ENCODE assay signal across 8 cellular contexts in the genomic region with DNA sequence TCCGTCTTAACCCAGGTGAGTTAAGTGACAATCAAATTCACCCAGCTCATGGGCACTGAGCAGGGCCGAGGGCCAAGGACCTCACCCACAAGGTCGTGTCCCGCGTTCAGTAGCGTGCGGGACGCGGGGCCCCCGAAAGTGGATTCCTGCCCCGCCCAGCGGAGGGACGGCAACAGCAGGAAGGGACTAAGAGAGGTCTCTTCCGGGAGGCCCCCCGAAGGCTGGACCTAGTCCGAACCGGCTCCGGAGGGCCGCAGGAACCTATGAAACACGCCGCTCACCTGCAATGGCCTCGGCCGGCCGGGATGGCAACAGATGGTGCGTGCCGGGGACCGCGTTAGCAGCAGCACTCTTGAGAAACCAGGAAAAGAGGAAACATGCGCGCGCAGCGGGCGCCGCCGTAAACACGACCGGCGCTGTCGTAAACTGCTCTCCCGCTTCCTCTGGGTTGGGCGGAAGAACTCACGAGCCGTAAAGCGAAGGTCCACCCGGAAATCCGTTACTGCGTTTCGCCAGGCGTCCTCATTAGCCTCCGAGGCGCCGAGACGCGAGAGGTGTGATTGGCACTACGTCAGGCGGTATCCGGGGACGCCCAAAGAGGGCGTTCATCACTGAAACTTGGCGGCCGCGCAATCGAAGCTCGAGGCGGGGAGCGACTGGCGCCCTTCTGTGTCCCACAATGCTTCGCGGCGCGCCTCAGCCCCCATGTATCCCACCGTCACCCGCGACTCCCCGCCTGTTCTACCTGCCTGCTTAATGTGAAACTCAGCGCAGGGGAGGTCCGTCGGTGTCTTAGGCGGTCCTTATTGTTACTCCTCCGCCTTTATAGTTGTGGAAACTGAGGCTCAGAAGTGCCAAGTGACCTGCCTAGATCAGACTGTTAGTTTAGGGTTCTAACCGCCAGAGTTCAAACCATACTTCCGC.
DNase-seq lines count a peak whose midpoint lies in the region; ATAC-seq and TF ChIP-seq lines count a peak whose summit lies in the region.

TSS of gene EIF3D (minus strand) at position 372 of the 924 bp plus-strand sequence. CDS start 3,045 bp downstream, outside the sequence.

- ATAC-seq in GM19035 (IDR thresholded peaks at IDR 0.05; ENCODE audit: unreplicated experiment) (peak; percentile 95), HG03354 (IDR thresholded peaks at IDR 0.05; ENCODE audit: poor library complexity, severe bottlenecking, unreplicated experiment) (peak; percentile 95)
- ATAC-seq in activated CD4-positive, CD25-positive, alpha-beta regulatory T cell treated with anti-CD3 and anti-CD28 coated beads, Interleukin-2, amount 50 U/mL, for 24 hours = peak; percentile 92 to 93

- H3K4me3 ChIP-seq in AG09309 (ENCODE audit: control insufficient read depth, low read depth, low read length) = peak within 1 kb of the TSS; percentile 84

- TF ChIP-seq CTCF in AG09309 (IDR thresholded peaks at IDR 0.05; ENCODE audit: control insufficient read depth, insufficient read depth, low read depth, low read length, missing control alignments) = no peak

- DNase-seq in AG09309 (ENCODE audit: low read depth) (peak; percentile 98), NCI-H446 treated with DMSO at 0.1 percent for 48 hours (lab: John Stamatoyannopoulos, UW) (peak; percentile 99), cerebellar cortex (ENCODE audit: low spot score) (peak; percentile 99), iris pigment epithelial cell (ENCODE audit: low read depth) (peak; percentile 100)
- peak; percentile 96 for DNase-seq in stimulated activated CD4-positive, alpha-beta T cell treated with anti-CD3 and anti-CD28 coated beads, Interleukin-12 subunit alpha, Interleukin-12 subunit beta, amount 100 ng/mL, for 24 hours (ENCODE audit: low read depth in 2 of 2)

Comparison
In these comparisons a context has a peak if more than half of its experiments do, and no peak if none do; other contexts are left out.
1. Peak in every context shown above with its lines: DNase-seq, ATAC-seq and H3K4me3 ChIP-seq.